25 cellular contexts compared by ENCODE assay signal in the genomic region with DNA sequence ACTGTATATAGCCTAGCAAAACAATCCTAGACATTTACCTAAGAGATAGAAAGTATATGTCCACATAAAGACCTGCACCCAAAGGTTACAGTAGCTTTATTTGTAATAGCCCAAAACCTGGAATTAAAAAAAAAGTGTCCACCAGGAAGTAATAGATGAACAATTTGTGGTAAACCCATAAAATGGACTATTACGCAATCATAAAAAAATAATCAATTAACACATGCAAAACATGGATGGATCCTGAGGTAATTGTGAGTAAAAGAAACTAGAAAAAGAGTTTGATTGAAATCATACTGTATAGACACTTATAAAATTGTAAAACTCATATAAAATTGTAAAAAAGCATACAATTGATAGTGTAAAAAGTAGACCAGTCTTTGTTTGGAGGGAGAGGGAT.
DNase-seq lines count a peak whose midpoint lies in the region; ATAC-seq, FAIRE-seq and TF ChIP-seq lines count a peak whose summit lies in the region.
"Had no signal": no experiment of that assay in that cellular context is flagged by ENCODE, and none has a peak within 500 bp of the region (broad histone marks: within the 10 kb centered on the region; RNA-seq: fewer than 3 reads in every experiment).

No MANE protein-coding gene starts in this region.

- no peak overlapping the region for H3K56ac ChIP-seq in H1 (replicated peaks; ENCODE audit: insufficient read length, low read depth, low read length)

- H3K79me2 ChIP-seq in H1 (ENCODE audit: control insufficient read depth in 1 of 2, insufficient read depth in 2 of 2, low read length in 2 of 2) = no peaks in the 10 kb centered on the region

- H3K9ac ChIP-seq in H1 (replicated peaks in 1 of 4; ENCODE audit: extremely low read depth in 1 of 4, low read depth in 3 of 4, low read length in 3 of 4) = no peak overlapping the region
- H3K9ac ChIP-seq: BLaER1 treated with 17β-estradiol and CSF1 and Interleukin-3, amounts not matched to agents 10 nM and 100 nM had no signal

- no peaks in the 10 kb centered on the region for H3K4me1 Mint-ChIP-seq in nephron progenitor cell
- H3K4me1 Mint-ChIP-seq: B cell had no signal

- H4K5ac ChIP-seq in H1 (ENCODE audit: insufficient read length, low read depth, low read length) = no peak overlapping the region

- TF ChIP-seq CTCF in A549 (IDR thresholded peaks at IDR 0.05) (no peak), H1 (IDR thresholded peaks at IDR 0.05; ENCODE audit: control extremely low read depth in 1 of 3, insufficient read depth in 1 of 3, low read depth in 1 of 3, low read length in 3 of 3) (no peak), nephron progenitor cell (IDR thresholded peaks at IDR 0.05) (no peak)

- H3K27ac ChIP-seq in A549 (no peak overlapping the region), H1 (ENCODE audit: low read depth, low read length) (no peak overlapping the region)
- H3K27ac ChIP-seq: BLaER1 treated with 17β-estradiol and CSF1 and Interleukin-3, amounts not matched to agents 10 nM and 100 nM; C4-2B had no signal

- TF ChIP-seq POLR2A in A549 (IDR thresholded peaks at IDR 0.05; ENCODE audit: low read length) = no peak
- no peak for TF ChIP-seq POLR2A in H1 (IDR thresholded peaks at IDR 0.05; ENCODE audit: control extremely low read depth in 1 of 2, low read depth in 2 of 2, low read length in 2 of 2)

- WGBS in A549 (ENCODE audit: missing lambda C conversion rate) = 38% methylated on average over 1 of the region's 1 CpG
- 95% methylated on average over 1 of the region's 1 CpG; no CpG with 5 or more reads in 1 of the 2 experiments for WGBS in H1 (ENCODE audit: extremely low coverage in 1 of 2, insufficient coverage in 1 of 2, insufficient read length in 1 of 2, insufficient replicate concordance in 2 of 2, low coverage in 1 of 2, low lambda C conversion rate in 2 of 2, missing lambda C conversion rate in 1 of 2), 2 experiments

- no peak for FAIRE-seq in A549 (lab: Jason Lieb, UNC)
- peak; percentile 18 for FAIRE-seq in GM19239 (lab: Jason Lieb, UNC)
- no peak for FAIRE-seq in H1 (lab: Jason Lieb, UNC)
- no peak for FAIRE-seq in frontal cortex (lab: Jason Lieb, UNC)
- FAIRE-seq: D721Med, GM12878, GM12892, GM18507 had no signal

- no peak overlapping the region for H3K4me3 Mint-ChIP-seq in nephron progenitor cell
- H3K4me3 Mint-ChIP-seq: B cell; CD4-positive, alpha-beta T cell; CD8-positive, alpha-beta T cell had no signal

- H2BK20ac ChIP-seq in H1 (ENCODE audit: low read length) = no peak overlapping the region

- no peak overlapping the region for H4K8ac ChIP-seq in H1 (ENCODE audit: extremely low read depth, insufficient read depth, low read length)

- H3K14ac ChIP-seq in H1 (ENCODE audit: insufficient read length) = no peak overlapping the region

- H3K36me3 Mint-ChIP-seq in nephron progenitor cell (ENCODE audit: low read depth) = no peaks in the 10 kb centered on the region
- H3K36me3 Mint-ChIP-seq: CD8-positive, alpha-beta T cell had no signal

- no peaks in the 10 kb centered on the region for H3K79me1 ChIP-seq in H1 (ENCODE audit: low read depth, low read length)

- H3K18ac ChIP-seq in H1 (ENCODE audit: extremely low read depth, low read length) = no peak overlapping the region

- H3K4ac ChIP-seq in H1 (replicated peaks; ENCODE audit: insufficient read length, low read depth, low read length) = no peak overlapping the region

- H3K23ac ChIP-seq in H1 (ENCODE audit: insufficient read length) = no peak overlapping the region

- H3K36me3 ChIP-seq in H1 (ENCODE audit: control insufficient read depth in 2 of 4, insufficient read depth in 4 of 4, low read length in 3 of 4) = no peaks in the 10 kb centered on the region; a peak in 1 of 8 replicates
- H3K36me3 ChIP-seq: BLaER1 treated with 17β-estradiol and CSF1 and Interleukin-3, amounts not matched to agents 10 nM and 100 nM had no signal

- no peak overlapping the region for H2BK12ac ChIP-seq in H1 (ENCODE audit: low read depth, low read length)

- H3K9me3 ChIP-seq in A549 (no peaks in the 10 kb centered on the region), H1 (ENCODE audit: insufficient read depth in 2 of 2, low read depth in 1 of 2, low read length in 1 of 2) (peaks cover 6 to 7% of the 10 kb centered on the region in 2 experiments; a peak in 2 of 4 replicates)

- H3K27ac Mint-ChIP-seq in nephron progenitor cell = no peak overlapping the region
- H3K27ac Mint-ChIP-seq: B cell; CD4-positive, alpha-beta T cell; CD8-positive, alpha-beta T cell had no signal

- TF ChIP-seq RAD21 in A549 (conservative IDR thresholded peaks at IDR 0.05 in 1 of 2, IDR thresholded peaks at IDR 0.05 in 1 of 2) (no peak), Ishikawa (IDR thresholded peaks at IDR 0.05; ENCODE audit: low read depth) (no peak), H1 (IDR thresholded peaks at IDR 0.05 in 1 of 2, conservative IDR thresholded peaks at IDR 0.05 in 1 of 2; ENCODE audit: low read depth in 2 of 2, low read length in 2 of 2) (no peak)

- H3K4me3 ChIP-seq in A549 = no peak overlapping the region
- H3K4me3 ChIP-seq in H1 (ENCODE audit: extremely low read depth in 1 of 4, insufficient read depth in 2 of 4, low read depth in 3 of 4, low read length in 4 of 4) = no peak overlapping the region
- H3K4me3 ChIP-seq: BLaER1 treated with 17β-estradiol and CSF1 and Interleukin-3, amounts not matched to agents 10 nM and 100 nM; GM12878 had no signal

- POLR2A ChIA-PET in A549 (lab: Yijun Ruan, JAX) = no interaction called here
- POLR2A ChIA-PET in H1 (lab: Charles Lee; ENCODE audit: partially characterized antibody) = no interaction called here

- TF ChIP-seq EP300 in A549 (IDR thresholded peaks at IDR 0.05) (no peak), Ishikawa (IDR thresholded peaks at IDR 0.05; ENCODE audit: borderline replicate concordance) (no peak), H1 (IDR thresholded peaks at IDR 0.05; ENCODE audit: borderline replicate concordance in 1 of 2, low read depth in 2 of 2, low read length in 2 of 2) (no peak)

- H2AFZ ChIP-seq in H1 (ENCODE audit: low read length) = no peak overlapping the region

- H3K4me1 ChIP-seq in A549 (no peaks in the 10 kb centered on the region), H1 (replicated peaks in 1 of 4; ENCODE audit: control insufficient read depth in 3 of 4, insufficient read depth in 4 of 4, low read length in 3 of 4) (no peaks in the 10 kb centered on the region)
- H3K4me1 ChIP-seq: BLaER1 treated with 17β-estradiol and CSF1 and Interleukin-3, amounts not matched to agents 10 nM and 100 nM; Caco-2 had no signal

- CTCF ChIA-PET in A549 (lab: Yijun Ruan, JAX) (no interaction called here), H1 (lab: Charles Lee; ENCODE audit: partially characterized antibody) (no interaction called here)

- H2BK120ac ChIP-seq in H1 (replicated peaks; ENCODE audit: low read depth, low read length) = no peak overlapping the region

- H4K20me1 ChIP-seq in H1 (replicated peaks in 1 of 2; ENCODE audit: control insufficient read depth in 1 of 2, insufficient read depth in 2 of 2, low read length in 2 of 2) = no peaks in the 10 kb centered on the region
- H4K20me1 ChIP-seq: BLaER1 treated with 17β-estradiol and CSF1 and Interleukin-3, amounts not matched to agents 10 nM and 100 nM had no signal

- no peak overlapping the region for H2AK5ac ChIP-seq in H1 (ENCODE audit: low read depth, low read length)

- no peaks in the 10 kb centered on the region for H3K9me3 Mint-ChIP-seq in nephron progenitor cell

- no peak for DNase-seq in A549 (ENCODE audit: low read depth in 1 of 2, low spot score in 1 of 2)
- no peak for DNase-seq in GM19239 (ENCODE audit: insufficient read length, low spot score)
- DNase-seq in H1 (ENCODE audit: low read depth in 1 of 2, low spot score in 2 of 2) = no peak
- no peak for DNase-seq in nephron progenitor cell
- DNase-seq in DMS153 treated with DMSO at 0.1 percent for 48 hours (lab: John Stamatoyannopoulos, UW; ENCODE audit: unreplicated experiment) = no peak
- no peak for DNase-seq in frontal cortex (ENCODE audit: low spot score in 2 of 2)
- DNase-seq: 8988T; AML-193; Caco-2; Calu3; CD4-positive, alpha-beta T cell; CD8-positive, alpha-beta T cell; DMS53; DMS79; DND-41; EL; GDM1 had no signal

- H3K4me2 ChIP-seq in A549 (no peak overlapping the region), H1 (ENCODE audit: insufficient read depth in 1 of 2, low read depth in 2 of 2, low read length in 2 of 2) (no peak overlapping the region)
- H3K4me2 ChIP-seq: BLaER1 treated with 17β-estradiol and CSF1 and Interleukin-3, amounts not matched to agents 10 nM and 100 nM had no signal

- no peaks in the 10 kb centered on the region for H3K27me3 Mint-ChIP-seq in nephron progenitor cell (ENCODE audit: low read depth, poor library complexity)
- H3K27me3 Mint-ChIP-seq: B cell; CD4-positive, alpha-beta T cell had no signal

- H4K91ac ChIP-seq in H1 (replicated peaks; ENCODE audit: insufficient read length, low read length) = no peak overlapping the region

- ATAC-seq in A549 = no peak
- ATAC-seq: CD8-positive, alpha-beta T cell; GM12878 had no signal

- H3K23me2 ChIP-seq in H1 (ENCODE audit: low read depth, low read length) = no peaks in the 10 kb centered on the region

- H2BK5ac ChIP-seq in H1 (ENCODE audit: low read depth, low read length) = no peak overlapping the region

- H3K27me3 ChIP-seq in H1 (replicated peaks in 1 of 4; ENCODE audit: control insufficient read depth in 3 of 4, extremely low read depth in 1 of 4, insufficient read depth in 3 of 4, low read length in 3 of 4) = no peaks in the 10 kb centered on the region
- H3K27me3 ChIP-seq: BLaER1 treated with 17β-estradiol and CSF1 and Interleukin-3, amounts not matched to agents 10 nM and 100 nM had no signal

- H2BK15ac ChIP-seq in H1 (ENCODE audit: low read length) = no peak overlapping the region

TF ChIP-seq in A549, 52 proteins besides CTCF, POLR2A, EP300 and RAD21 (continues in another document):
- TF ChIP-seq CEBPB (IDR thresholded peaks at IDR 0.05) = peak; percentile 47 to 57; a peak in 2 of 4 replicates

TF ChIP-seq in Ishikawa, 13 proteins besides CTCF, POLR2A, EP300 and RAD21:
- TF ChIP-seq EGR1 (IDR thresholded peaks at IDR 0.05) = no peak
- TF ChIP-seq CEBPB (IDR thresholded peaks at IDR 0.05) = peak; percentile 76
TF ChIP-seq in Ishikawa: peak in this region for 1.

TF ChIP-seq in H1, 55 proteins besides CTCF, POLR2A, EP300 and RAD21:
- TF ChIP-seq CEBPB (IDR thresholded peaks at IDR 0.05; ENCODE audit: low read depth, low read length) (peak; percentile 88; the same call in 1 of the 2 replicates), RXRA (IDR thresholded peaks at IDR 0.05; ENCODE audit: insufficient read depth, low read depth, low read length) (no peak), POLR2AphosphoS5 (IDR thresholded peaks at IDR 0.05; ENCODE audit: low read depth, low read length) (no peak), KDM4A (IDR thresholded peaks at IDR 0.05; ENCODE audit: low read depth, low read length, severe bottlenecking) (no peak), TAF1 (IDR thresholded peaks at IDR 0.05; ENCODE audit: low read depth, low read length) (no peak), SIRT6 (IDR thresholded peaks at IDR 0.05; ENCODE audit: low read length) (no peak), BCL11A (IDR thresholded peaks at IDR 0.05; ENCODE audit: low read depth in 2 of 2, low read length in 2 of 2) (no peak), TEAD4 (IDR thresholded peaks at IDR 0.05; ENCODE audit: low read depth, low read length) (no peak)
TF ChIP-seq in H1: peak in this region for 1.

Comparison
In these comparisons a context has a peak if more than half of its experiments do, and no peak if none do; other contexts are left out.
1. Of the 18 proteins assayed by ChIP-seq in both H1 and A549: peak only in H1: none; only in A549: none; in both: CEBPB; in neither: 17.